ENCODE assay signal across 9 cellular contexts in the genomic region with DNA sequence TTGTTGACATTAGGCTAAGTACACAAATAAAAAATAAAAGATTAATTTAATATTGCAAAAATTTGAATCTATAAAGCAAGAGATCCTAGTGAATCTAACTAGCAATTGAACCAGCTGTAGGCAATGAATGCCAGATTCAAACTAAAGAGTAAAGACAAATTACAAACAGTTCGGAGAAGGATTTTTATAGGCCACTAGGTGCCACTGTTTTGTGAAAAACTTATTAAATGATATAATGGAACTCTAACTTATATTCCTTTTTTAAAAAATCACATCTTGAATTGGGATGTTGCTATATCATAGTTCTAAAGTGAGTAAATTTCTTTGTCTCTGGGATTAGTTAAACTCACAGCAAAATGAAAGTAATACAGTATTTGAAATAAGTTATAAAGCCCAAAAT. TPM values are rescaled to one million over a fixed set of nuclear protein-coding genes. Genes with fewer than 3 reads are reported as not detected.
DNase-seq lines count a peak whose midpoint lies in the region; ATAC-seq, FAIRE-seq and TF ChIP-seq lines count a peak whose summit lies in the region.
"Had no signal": no experiment of that assay in that cellular context is flagged by ENCODE, and none has a peak within 500 bp of the region (broad histone marks: within the 10 kb centered on the region; RNA-seq: fewer than 3 reads in every experiment).

No MANE protein-coding gene starts in this region.

- no peak overlapping the region for H4K8ac ChIP-seq in H1 (ENCODE audit: extremely low read depth, insufficient read depth, low read length)

- H3K9me3 ChIP-seq in H1 (ENCODE audit: insufficient read depth in 2 of 2, low read depth in 1 of 2, low read length in 1 of 2) (no peaks in the 10 kb centered on the region), parathyroid adenoma (ENCODE audit: control insufficient read depth, low read length) (no peaks in the 10 kb centered on the region)

- no peak for TF ChIP-seq POLR2A in H1 (IDR thresholded peaks at IDR 0.05; ENCODE audit: control extremely low read depth in 1 of 2, low read depth in 2 of 2, low read length in 2 of 2)

- H3K27me3 ChIP-seq in H1 (replicated peaks in 1 of 4; ENCODE audit: control insufficient read depth in 3 of 4, extremely low read depth in 1 of 4, insufficient read depth in 3 of 4, low read length in 3 of 4) (no peaks in the 10 kb centered on the region), parathyroid adenoma (ENCODE audit: control insufficient read depth, insufficient read depth, low read length) (no peaks in the 10 kb centered on the region)

- no peak for TF ChIP-seq EP300 in H1 (IDR thresholded peaks at IDR 0.05; ENCODE audit: borderline replicate concordance in 1 of 2, low read depth in 2 of 2, low read length in 2 of 2)

- no peaks in the 10 kb centered on the region for H3K36me3 ChIP-seq in H1 (ENCODE audit: control insufficient read depth in 2 of 4, insufficient read depth in 4 of 4, low read length in 3 of 4)
- no peaks in the 10 kb centered on the region for H3K36me3 ChIP-seq in parathyroid adenoma (ENCODE audit: control insufficient read depth, insufficient read depth, low read length)

- peak; percentile 12 to 32; a peak in 1 of 4 replicates for TF ChIP-seq RAD21 in H1 (IDR thresholded peaks at IDR 0.05 in 1 of 2, conservative IDR thresholded peaks at IDR 0.05 in 1 of 2; ENCODE audit: low read depth in 2 of 2, low read length in 2 of 2)

- WGBS in H1 (ENCODE audit: extremely low coverage in 1 of 2, insufficient coverage in 1 of 2, insufficient read length in 1 of 2, insufficient replicate concordance in 2 of 2, low coverage in 1 of 2, low lambda C conversion rate in 2 of 2, missing lambda C conversion rate in 1 of 2), 2 experiments = 86% methylated on average over 1 of the region's 1 CpG; no CpG with 5 or more reads in 1 of the 2 experiments

- H3K4me3 ChIP-seq in H1 (ENCODE audit: extremely low read depth in 1 of 4, insufficient read depth in 2 of 4, low read depth in 3 of 4, low read length in 4 of 4) (no peak overlapping the region), parathyroid adenoma (ENCODE audit: low read depth, low read length) (no peak overlapping the region)

- no peak overlapping the region for H2BK20ac ChIP-seq in H1 (ENCODE audit: low read length)

- H3K4me2 ChIP-seq in H1 (ENCODE audit: insufficient read depth in 1 of 2, low read depth in 2 of 2, low read length in 2 of 2) = no peak overlapping the region
- H3K4me2 ChIP-seq in parathyroid adenoma (ENCODE audit: low read length) = no peak overlapping the region

- no peak overlapping the region for H3K14ac ChIP-seq in H1 (ENCODE audit: insufficient read length)

- H2BK15ac ChIP-seq in H1 (ENCODE audit: low read length) = no peak overlapping the region

- H3K4ac ChIP-seq in H1 (replicated peaks; ENCODE audit: insufficient read length, low read depth, low read length) = no peak overlapping the region

- TF ChIP-seq CTCF in H1 (IDR thresholded peaks at IDR 0.05; ENCODE audit: control extremely low read depth in 1 of 3, insufficient read depth in 1 of 3, low read depth in 1 of 3, low read length in 3 of 3) (peak in 1 of 3 experiments; percentile 2; a peak in 2 of 4 replicates), parathyroid adenoma (IDR thresholded peaks at IDR 0.05) (peak; percentile 55)

- H3K23me2 ChIP-seq in H1 (ENCODE audit: low read depth, low read length) = no peaks in the 10 kb centered on the region

- DNase-seq in ELR (ENCODE audit: low read depth) (peak; percentile 40), NOMO-1 treated with DMSO at 0.1 percent for 48 hours (lab: John Stamatoyannopoulos, UW; ENCODE audit: unreplicated experiment) (peak; percentile 61), H1 (ENCODE audit: low read depth in 1 of 2, low spot score in 2 of 2) (no peak), NCI-H1436 treated with DMSO at 0.1 percent for 48 hours (lab: John Stamatoyannopoulos, UW) (no peak), anterior cingulate cortex (lab: John Stamatoyannopoulos, UW) (no peak)

- H3K18ac ChIP-seq in H1 (ENCODE audit: extremely low read depth, low read length) = no peak overlapping the region

- H3K4me1 ChIP-seq in H1 (replicated peaks in 1 of 4; ENCODE audit: control insufficient read depth in 3 of 4, insufficient read depth in 4 of 4, low read length in 3 of 4) (no peaks in the 10 kb centered on the region), parathyroid adenoma (no peaks in the 10 kb centered on the region)

- H3K79me2 ChIP-seq in H1 (ENCODE audit: control insufficient read depth in 1 of 2, insufficient read depth in 2 of 2, low read length in 2 of 2) (no peaks in the 10 kb centered on the region), parathyroid adenoma (no peaks in the 10 kb centered on the region)

- H2AFZ ChIP-seq in H1 (ENCODE audit: low read length) = no peak overlapping the region
- no peak overlapping the region for H2AFZ ChIP-seq in parathyroid adenoma

- H3K56ac ChIP-seq in H1 (replicated peaks; ENCODE audit: insufficient read length, low read depth, low read length) = no peak overlapping the region

- H4K91ac ChIP-seq in H1 (replicated peaks; ENCODE audit: insufficient read length, low read length) = no peak overlapping the region

- POLR2A ChIA-PET in H1 (lab: Charles Lee; ENCODE audit: partially characterized antibody) = no interaction called here

- CTCF ChIA-PET in H1 (lab: Charles Lee; ENCODE audit: partially characterized antibody) = interaction anchor here (0.7 to 3.1 kb wide), 13 partner anchors 11 to 207 kb away, joined by 3 to 17 read pairs (median 4); no protein-coding TSS in a partner anchor

- no peak overlapping the region for H3K27ac ChIP-seq in H1 (ENCODE audit: low read depth, low read length)
- H3K27ac ChIP-seq in parathyroid adenoma = no peak overlapping the region

- no peak overlapping the region for H2BK12ac ChIP-seq in H1 (ENCODE audit: low read depth, low read length)

- H4K5ac ChIP-seq in H1 (ENCODE audit: insufficient read length, low read depth, low read length) = no peak overlapping the region

- no peak overlapping the region for H3K9ac ChIP-seq in H1 (replicated peaks in 1 of 4; ENCODE audit: extremely low read depth in 1 of 4, low read depth in 3 of 4, low read length in 3 of 4)
- H3K9ac ChIP-seq in parathyroid adenoma = no peak overlapping the region

- no peak overlapping the region for H2AK5ac ChIP-seq in H1 (ENCODE audit: low read depth, low read length)

- H2BK5ac ChIP-seq in H1 (ENCODE audit: low read depth, low read length) = no peak overlapping the region

- FAIRE-seq in H1 (lab: Jason Lieb, UNC) = no peak

- no peak overlapping the region for H2BK120ac ChIP-seq in H1 (replicated peaks; ENCODE audit: low read depth, low read length)

- H3K23ac ChIP-seq in H1 (ENCODE audit: insufficient read length) = no peak overlapping the region

- ATAC-seq in HG02571 (IDR thresholded peaks at IDR 0.05; ENCODE audit: unreplicated experiment) (no peak), HG02610 (IDR thresholded peaks at IDR 0.05; ENCODE audit: unreplicated experiment) (no peak)
- ATAC-seq: Right ventricle myocardium inferior had no signal

- H4K20me1 ChIP-seq in H1 (replicated peaks in 1 of 2; ENCODE audit: control insufficient read depth in 1 of 2, insufficient read depth in 2 of 2, low read length in 2 of 2) = no peaks in the 10 kb centered on the region

- no peaks in the 10 kb centered on the region for H3K79me1 ChIP-seq in H1 (ENCODE audit: low read depth, low read length)

TF ChIP-seq in H1, 55 proteins besides CTCF, POLR2A, EP300 and RAD21:
- TF ChIP-seq TAF7 (optimal IDR thresholded peaks at IDR 0.05; ENCODE audit: borderline replicate concordance, low read depth, low read length) (no peak), SUZ12 (IDR thresholded peaks at IDR 0.05; ENCODE audit: low read length) (no peak), CHD2 (IDR thresholded peaks at IDR 0.05; ENCODE audit: low read length) (no peak), RBBP5 (IDR thresholded peaks at IDR 0.05; ENCODE audit: borderline replicate concordance, low read depth, low read length) (no peak), CBX5 (IDR thresholded peaks at IDR 0.05; ENCODE audit: low read depth, low read length) (no peak), RXRA (IDR thresholded peaks at IDR 0.05; ENCODE audit: insufficient read depth, low read depth, low read length) (no peak), ZNF274 (IDR thresholded peaks at IDR 0.05; ENCODE audit: borderline replicate concordance, extremely low read depth, low read length) (no peak)
TF ChIP-seq in H1: peak in this region for 0.

RNA-seq across cellular contexts. Expression of gene GNAI1, which starts 39.1 kb away (rescaled TPM):
- total RNA-seq in H1 (2021; fragmentation: NEBNext Ultra II Directional; extraction: Animal tissue kit (Norgen Biotek cat#: 25700)) = 20.0 and 29.5 TPM in 2 replicates
- polyA plus RNA-seq in H1 (2011; rRNA removed) = 6.0 and 8.0 TPM in 2 replicates
- 11.8 TPM for polyA plus RNA-seq in H1 (2011; cell fraction: cytosol; rRNA removed)
- 4.0 TPM for polyA plus RNA-seq in H1 (2011; cell fraction: nucleus; rRNA removed)
- polyA plus RNA-seq in H1 (2012, experiment 1 of 2) = 14.7 to 32.5 TPM (median 22.2 TPM) in 4 replicates
- polyA plus RNA-seq in H1 (2012, experiment 2 of 2) = 2.0 TPM
- 9.1 TPM for polyA plus RNA-seq in H1 (2013, experiment 1 of 2)
- polyA plus RNA-seq in H1 (2013, experiment 2 of 2) = 9.5 TPM
- 12.9 and 17.8 TPM in 2 replicates for polyA minus RNA-seq in H1 (2011; rRNA and poly(A)+ RNA removed)
- polyA minus RNA-seq in H1 (2011; cell fraction: cytosol; rRNA and poly(A)+ RNA removed) = 11.2 TPM
- 28.9 TPM for polyA minus RNA-seq in H1 (2011; cell fraction: nucleus; rRNA and poly(A)+ RNA removed)

Comparison
In these comparisons a context has a peak if more than half of its experiments do, and no peak if none do; other contexts are left out.
1. DNase-seq: peak in ELR (single experiment) and NOMO-1 treated with DMSO at 0.1 percent for 48 hours (single experiment); none in H1 (0 of 2), NCI-H1436 treated with DMSO at 0.1 percent for 48 hours (single experiment) and anterior cingulate cortex (0 of 58).